ENCODE assay signal across 10 cellular contexts in genomic region chr3:16883726-16884083, GRCh38. TPM values are rescaled to one million over a fixed set of nuclear protein-coding genes. Genes with fewer than 3 reads are reported as not detected.
DNase-seq lines count a peak whose midpoint lies in the region; ATAC-seq and TF ChIP-seq lines count a peak whose summit lies in the region.
"Had no signal": no experiment of that assay in that cellular context is flagged by ENCODE, and none has a peak within 500 bp of the region (broad histone marks: within the 10 kb centered on the region; RNA-seq: fewer than 3 reads in every experiment).

No MANE protein-coding gene starts in this region.

- CTCF ChIA-PET in GM10248 (lab: Yijun Ruan, JAX): interaction anchor here (0.8 to 4.5 kb wide), 33 partner anchors 10 to 351 kb away, joined by 3 to 44 read pairs (median 4); no protein-coding TSS in a partner anchor

- DNase-seq in cardiac muscle cell (ENCODE audit: low read depth in 1 of 2, low spot score in 1 of 2) (no peak), left ventricle myocardium superior (no peak), brain pericyte (ENCODE audit: low read depth, low spot score) (peak; percentile 13), GM10248 (ENCODE audit: extremely low spot score) (no peak), posterior cingulate gyrus (no peak)
- DNase-seq: SHP77 had no signal

- ATAC-seq in left ventricle myocardium superior: no peak
- ATAC-seq in HG03342 (IDR thresholded peaks at IDR 0.05; ENCODE audit: unreplicated experiment): no peak

- POLR2A ChIA-PET in GM10248 (lab: Yijun Ruan, JAX): interaction anchor here (0.6 kb wide), 1 partner anchor 367 kb away, joined by 7 read pairs; no protein-coding TSS in a partner anchor

- peak overlapping the region; percentile 54 for H3K4me3 ChIP-seq in cardiac muscle cell
- peak overlapping the region; percentile 93 for H3K4me3 ChIP-seq in mononuclear cell (ENCODE audit: low read length)
- peak overlapping the region; percentile 95 for H3K4me3 ChIP-seq in urinary bladder (ENCODE audit: low read depth, low read length)

- no peaks in the 10 kb centered on the region for H3K27me3 ChIP-seq in cardiac muscle cell
- no peaks in the 10 kb centered on the region for H3K27me3 ChIP-seq in mononuclear cell (ENCODE audit: insufficient read depth, low read length)

- 78% methylated on average over 16 of the region's 16 CpGs for WGBS in urinary bladder

- H3K36me3 ChIP-seq in cardiac muscle cell (no peaks in the 10 kb centered on the region), urinary bladder (ENCODE audit: insufficient read depth) (no peaks in the 10 kb centered on the region)

- intact Hi-C loops in left ventricle myocardium superior (cut with micrococcal nuclease): no loop called here
- intact Hi-C loops in posterior cingulate gyrus (cut with DNase I): loop anchor here (10.0 kb wide), 2 partner anchors 151 to 279 kb away; partner anchors contain the start of gene DAZL

- H3K4me1 ChIP-seq in cardiac muscle cell (ENCODE audit: low read depth) (peaks cover 15% of the 10 kb centered on the region), mononuclear cell (ENCODE audit: insufficient read depth, low read length) (peaks cover 28% of the 10 kb centered on the region), urinary bladder (ENCODE audit: insufficient read depth) (no peaks in the 10 kb centered on the region)

- no peaks in the 10 kb centered on the region for H3K9me3 ChIP-seq in cardiac muscle cell (ENCODE audit: low read depth)
- H3K9me3 ChIP-seq in mononuclear cell (ENCODE audit: low read depth, low read length): no peaks in the 10 kb centered on the region

- TF ChIP-seq CTCF in cardiac muscle cell (IDR thresholded peaks at IDR 0.05; ENCODE audit: low read depth, low read length) (no peak), GM10248 (IDR thresholded peaks at IDR 0.05; ENCODE audit: control extremely low read depth, extremely low read depth, low read depth, missing control alignments) (no peak)

- H3K27ac ChIP-seq in cardiac muscle cell: peak overlapping the region; percentile 14
- no peak overlapping the region for H3K27ac ChIP-seq in urinary bladder (ENCODE audit: low read depth)
- H3K27ac ChIP-seq: epithelial cell of prostate had no signal

RNA-seq across cellular contexts. Expression of gene PLCL2, which starts 1.1 kb away (rescaled TPM):
- 34.8 and 49.1 TPM in 2 replicates for total RNA-seq in cardiac muscle cell
- 17.3 and 30.4 TPM in 2 replicates for polyA plus RNA-seq in cardiac muscle cell
- total RNA-seq in left ventricle myocardium superior: 76.9 TPM
- 73.6 TPM for total RNA-seq in mononuclear cell
- total RNA-seq in urinary bladder: 23.0 TPM
- 2.7 TPM for polyA plus RNA-seq in urinary bladder
